In genomic region chr10:99339077-99339476, GRCh38 we compare ENCODE assay signal across 1 cellular context.
TF ChIP-seq lines count a peak whose summit lies in the region.

No MANE protein-coding gene starts in this region.

TF ChIP-seq in SK-N-SH treated with all-trans-retinoic acid at 6 μM for 48 hours, 23 proteins besides CTCF, POLR2A, EP300 and RAD21 (continued from another document):
- TF ChIP-seq RARB (CRISPR knock-in tag; IDR thresholded peaks at IDR 0.05) (no peak), OSR1 (CRISPR knock-in tag; IDR thresholded peaks at IDR 0.05) (no peak), ISL1 (CRISPR knock-in tag; IDR thresholded peaks at IDR 0.05) (no peak), ARNTL (CRISPR knock-in tag; IDR thresholded peaks at IDR 0.05; ENCODE audit: borderline replicate concordance, low read depth) (no peak), PATZ1 (CRISPR knock-in tag; IDR thresholded peaks at IDR 0.05; ENCODE audit: borderline replicate concordance) (no peak), ZNF565 (CRISPR knock-in tag; conservative IDR thresholded peaks at IDR 0.05; ENCODE audit: low read depth) (no peak), CSRNP3 (CRISPR knock-in tag; IDR thresholded peaks at IDR 0.05) (no peak), ZFP3 (CRISPR knock-in tag; IDR thresholded peaks at IDR 0.05) (no peak)
